Comparison of ENCODE assay signal across 1 cellular context in genomic region chr7:157165987-157166386, GRCh38.
TF ChIP-seq lines count a peak whose summit lies in the region.

No MANE protein-coding gene starts in this region.

TF ChIP-seq in K562, 482 proteins besides CTCF, POLR2A, EP300 and RAD21 (continued from another document):
- TF ChIP-seq ATF2 (CRISPR knock-in tag; IDR thresholded peaks at IDR 0.05) (no peak), MTA3 (IDR thresholded peaks at IDR 0.05; ENCODE audit: borderline replicate concordance) (no peak), ZNF280A (IDR thresholded peaks at IDR 0.05; ENCODE audit: low read depth, partially characterized antibody) (peak; percentile 54), ZNF583 (CRISPR knock-in tag; IDR thresholded peaks at IDR 0.05) (0 out of 2 replicates have a peak, but pooled peaks have one; percentile 51), TRIM28 (IDR thresholded peaks at IDR 0.05) (peak; percentile 68; the same call in 1 of the 2 replicates), BRD9 (IDR thresholded peaks at IDR 0.05; ENCODE audit: low read depth, partially characterized antibody) (no peak), REST (CRISPR knock-in tag; IDR thresholded peaks at IDR 0.05; ENCODE audit: low read depth) (no peak), TSHZ1 (CRISPR knock-in tag; IDR thresholded peaks at IDR 0.05) (no peak), POLR2H (tag; IDR thresholded peaks at IDR 0.05; ENCODE audit: low read depth) (0 out of 2 replicates have a peak, but pooled peaks have one; percentile 16)
